Comparison of ENCODE assay signal across 2 cellular contexts in genomic region chr6:137192821-137193220, GRCh38.
TF ChIP-seq lines count a peak whose summit lies in the region.

No MANE protein-coding gene starts in this region.

TF ChIP-seq in GM23338, 12 proteins besides CTCF, POLR2A, EP300 and RAD21:
- TF ChIP-seq JUNB (IDR thresholded peaks at IDR 0.05; ENCODE audit: unreplicated experiment): no peak
- TF ChIP-seq EZH2phosphoT487 (IDR thresholded peaks at IDR 0.05; ENCODE audit: unreplicated experiment): no peak
TF ChIP-seq in GM23338: peak in this region for 0.

TF ChIP-seq in HepG2, 621 proteins besides CTCF, POLR2A, EP300 and RAD21:
- TF ChIP-seq CAMTA2 (CRISPR knock-in tag; IDR thresholded peaks at IDR 0.05; ENCODE audit: borderline replicate concordance): no peak
- TF ChIP-seq MTA3 (CRISPR knock-in tag; IDR thresholded peaks at IDR 0.05): no peak
- no peak for TF ChIP-seq ZNF850 (CRISPR knock-in tag; conservative IDR thresholded peaks at IDR 0.05)
- no peak for TF ChIP-seq IRF9 (CRISPR knock-in tag; IDR thresholded peaks at IDR 0.05; ENCODE audit: borderline replicate concordance)
- TF ChIP-seq RFX1 (IDR thresholded peaks at IDR 0.05): no peak
- TF ChIP-seq HNF1B (CRISPR knock-in tag; IDR thresholded peaks at IDR 0.05): no peak
